ENCODE assay signal across 17 cellular contexts in the genomic region with DNA sequence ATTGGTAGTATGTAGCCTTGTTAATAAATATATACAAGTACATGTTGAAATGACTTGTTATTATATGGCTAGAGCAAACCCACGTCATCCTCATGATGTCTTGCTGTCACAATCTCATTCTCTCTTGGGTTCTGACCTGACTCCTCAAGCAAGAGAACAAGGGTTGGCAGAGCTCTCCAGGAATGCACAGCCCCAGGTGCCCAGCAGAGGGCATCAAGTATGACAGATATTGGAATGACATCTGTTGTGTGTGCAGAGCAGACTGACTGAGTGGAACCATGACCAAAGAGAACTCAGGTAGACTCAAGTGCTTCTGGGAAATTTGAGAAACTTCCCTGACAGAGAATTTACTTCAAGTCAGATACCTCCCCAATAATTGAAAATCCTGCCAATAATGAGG.
DNase-seq lines count a peak whose midpoint lies in the region; ATAC-seq and TF ChIP-seq lines count a peak whose summit lies in the region.
"Had no signal": no experiment of that assay in that cellular context is flagged by ENCODE, and none has a peak within 500 bp of the region (broad histone marks: within the 10 kb centered on the region; RNA-seq: fewer than 3 reads in every experiment).

No MANE protein-coding gene starts in this region.

- no peak overlapping the region for H3K27ac Mint-ChIP-seq in GM23338
- H3K27ac Mint-ChIP-seq in activated CD4-positive, alpha-beta T cell treated with anti-CD3 and anti-CD28 coated beads, Interleukin-2, amount 10 ng/mL, durations not matched to agents 24 days and 14 days, result no peak overlapping the region
- H3K27ac Mint-ChIP-seq: naive thymus-derived CD4-positive, alpha-beta T cell had no signal

- H2AFZ ChIP-seq in GM23338, result no peak overlapping the region
- no peak overlapping the region for H2AFZ ChIP-seq in parathyroid adenoma

- no peaks in the 10 kb centered on the region for H3K9me3 Mint-ChIP-seq in GM23338
- no peaks in the 10 kb centered on the region for H3K9me3 Mint-ChIP-seq in activated CD4-positive, alpha-beta T cell treated with anti-CD3 and anti-CD28 coated beads, Interleukin-2, amount 10 ng/mL, durations not matched to agents 24 days and 14 days

- no peaks in the 10 kb centered on the region for H4K20me1 ChIP-seq in GM23338 (replicated peaks; ENCODE audit: insufficient read depth)

- no peaks in the 10 kb centered on the region for H3K36me3 Mint-ChIP-seq in GM23338 (ENCODE audit: low read depth)
- no peaks in the 10 kb centered on the region for H3K36me3 Mint-ChIP-seq in activated CD4-positive, alpha-beta T cell treated with anti-CD3 and anti-CD28 coated beads, Interleukin-2, amount 10 ng/mL, durations not matched to agents 24 days and 14 days (ENCODE audit: low read depth)
- H3K36me3 Mint-ChIP-seq: naive thymus-derived CD4-positive, alpha-beta T cell had no signal

- H3K79me2 ChIP-seq in GM23338 (replicated peaks; ENCODE audit: insufficient read depth) (no peaks in the 10 kb centered on the region), parathyroid adenoma (no peaks in the 10 kb centered on the region)

- no peaks in the 10 kb centered on the region for H3K4me1 ChIP-seq in GM23338 (ENCODE audit: insufficient read depth)
- peaks cover 18% of the 10 kb centered on the region for H3K4me1 ChIP-seq in parathyroid adenoma
- H3K4me1 ChIP-seq: heart right ventricle, uterus had no signal

- ATAC-seq in GM23338 (peak; percentile 68), HG02840 (IDR thresholded peaks at IDR 0.05; ENCODE audit: low FRiP score, unreplicated experiment) (no peak)
- ATAC-seq: heart right ventricle; naive thymus-derived CD4-positive, alpha-beta T cell; right cardiac atrium had no signal

- H3K4me3 ChIP-seq in GM23338 (no peak overlapping the region), parathyroid adenoma (ENCODE audit: low read depth, low read length) (no peak overlapping the region)
- H3K4me3 ChIP-seq: coronary artery, heart right ventricle, uterus had no signal

- H3K27ac ChIP-seq in GM23338 (ENCODE audit: low read depth) (no peak overlapping the region), parathyroid adenoma (no peak overlapping the region)
- H3K27ac ChIP-seq: coronary artery, heart right ventricle, uterus had no signal

- H3K4me2 ChIP-seq in GM23338 (no peak overlapping the region), parathyroid adenoma (ENCODE audit: low read length) (no peak overlapping the region)

- no peaks in the 10 kb centered on the region for H3K36me3 ChIP-seq in GM23338 (ENCODE audit: insufficient read depth)
- H3K36me3 ChIP-seq in parathyroid adenoma (ENCODE audit: control insufficient read depth, insufficient read depth, low read length), result no peaks in the 10 kb centered on the region
- H3K36me3 ChIP-seq: heart right ventricle, uterus had no signal

- H3K27me3 ChIP-seq in GM23338 (ENCODE audit: insufficient read depth), result no peaks in the 10 kb centered on the region
- H3K27me3 ChIP-seq in parathyroid adenoma (ENCODE audit: control insufficient read depth, insufficient read depth, low read length), result no peaks in the 10 kb centered on the region
- H3K27me3 ChIP-seq: uterus had no signal

- peak; percentile 6 for DNase-seq in activated CD4-positive, alpha-beta T cell treated with anti-CD3 and anti-CD28 coated beads for 48 hours
- no peak for DNase-seq in activated CD4-positive, alpha-beta T cell treated with anti-CD3 and anti-CD28 coated beads for 1 hour
- DNase-seq in GM23338 (ENCODE audit: low spot score) (peak; percentile 44), OCI-M1 (lab: John Stamatoyannopoulos, UW) (peak; percentile 2), T-helper 9 cell (no peak)
- no peak for DNase-seq in activated CD4-positive, alpha-beta T cell treated with anti-CD3 and anti-CD28 coated beads, Interleukin-2, amount 10 ng/mL, durations not matched to agents 24 days and 14 days
- DNase-seq: amygdala; heart right ventricle; naive thymus-derived CD4-positive, alpha-beta T cell; NCI-H1105 treated with DMSO at 0.1 percent for 48 hours; NCI-H510A; stimulated activated naive CD4-positive, alpha-beta T cell; uterus had no signal

- H3K4me3 Mint-ChIP-seq in GM23338, result no peak overlapping the region
- no peak overlapping the region for H3K4me3 Mint-ChIP-seq in activated CD4-positive, alpha-beta T cell treated with anti-CD3 and anti-CD28 coated beads, Interleukin-2, amount 10 ng/mL, durations not matched to agents 24 days and 14 days
- H3K4me3 Mint-ChIP-seq: naive thymus-derived CD4-positive, alpha-beta T cell had no signal

- no peak overlapping the region for H3K9ac ChIP-seq in parathyroid adenoma

- peaks cover 5% of the 10 kb centered on the region; the same call in 1 of the 2 replicates for H3K9me2 ChIP-seq in GM23338 (ENCODE audit: insufficient read depth)

- no peaks in the 10 kb centered on the region for H3K4me1 Mint-ChIP-seq in GM23338
- H3K4me1 Mint-ChIP-seq in activated CD4-positive, alpha-beta T cell treated with anti-CD3 and anti-CD28 coated beads, Interleukin-2, amount 10 ng/mL, durations not matched to agents 24 days and 14 days, result no peaks in the 10 kb centered on the region
- H3K4me1 Mint-ChIP-seq: naive thymus-derived CD4-positive, alpha-beta T cell had no signal

- H3K9me3 ChIP-seq in parathyroid adenoma (ENCODE audit: control insufficient read depth, low read length), result no peaks in the 10 kb centered on the region
- H3K9me3 ChIP-seq: heart right ventricle, uterus had no signal

- peaks cover 8% of the 10 kb centered on the region for H3K27me3 Mint-ChIP-seq in GM23338 (ENCODE audit: insufficient read depth, low read depth, poor library complexity)
- H3K27me3 Mint-ChIP-seq in activated CD4-positive, alpha-beta T cell treated with anti-CD3 and anti-CD28 coated beads, Interleukin-2, amount 10 ng/mL, durations not matched to agents 24 days and 14 days, result no peaks in the 10 kb centered on the region

- peak; percentile 56 to 59 for TF ChIP-seq CTCF in GM23338 (conservative IDR thresholded peaks at IDR 0.05; ENCODE audit: low read depth in 2 of 2)
- peak; percentile 44 for TF ChIP-seq CTCF in parathyroid adenoma (IDR thresholded peaks at IDR 0.05)

- intact Hi-C loops in activated CD4-positive, alpha-beta T cell treated with anti-CD3 and anti-CD28 coated beads, Interleukin-2, amount 10 ng/mL, durations not matched to agents 24 days and 14 days (cut with micrococcal nuclease), result no loop called here

- H3F3A ChIP-seq in GM23338 (replicated peaks; ENCODE audit: low read depth), result no peaks in the 10 kb centered on the region

TF ChIP-seq in GM23338, 12 proteins besides CTCF, POLR2A, EP300 and RAD21 (continues in another document):
- TF ChIP-seq, protein P1, sequence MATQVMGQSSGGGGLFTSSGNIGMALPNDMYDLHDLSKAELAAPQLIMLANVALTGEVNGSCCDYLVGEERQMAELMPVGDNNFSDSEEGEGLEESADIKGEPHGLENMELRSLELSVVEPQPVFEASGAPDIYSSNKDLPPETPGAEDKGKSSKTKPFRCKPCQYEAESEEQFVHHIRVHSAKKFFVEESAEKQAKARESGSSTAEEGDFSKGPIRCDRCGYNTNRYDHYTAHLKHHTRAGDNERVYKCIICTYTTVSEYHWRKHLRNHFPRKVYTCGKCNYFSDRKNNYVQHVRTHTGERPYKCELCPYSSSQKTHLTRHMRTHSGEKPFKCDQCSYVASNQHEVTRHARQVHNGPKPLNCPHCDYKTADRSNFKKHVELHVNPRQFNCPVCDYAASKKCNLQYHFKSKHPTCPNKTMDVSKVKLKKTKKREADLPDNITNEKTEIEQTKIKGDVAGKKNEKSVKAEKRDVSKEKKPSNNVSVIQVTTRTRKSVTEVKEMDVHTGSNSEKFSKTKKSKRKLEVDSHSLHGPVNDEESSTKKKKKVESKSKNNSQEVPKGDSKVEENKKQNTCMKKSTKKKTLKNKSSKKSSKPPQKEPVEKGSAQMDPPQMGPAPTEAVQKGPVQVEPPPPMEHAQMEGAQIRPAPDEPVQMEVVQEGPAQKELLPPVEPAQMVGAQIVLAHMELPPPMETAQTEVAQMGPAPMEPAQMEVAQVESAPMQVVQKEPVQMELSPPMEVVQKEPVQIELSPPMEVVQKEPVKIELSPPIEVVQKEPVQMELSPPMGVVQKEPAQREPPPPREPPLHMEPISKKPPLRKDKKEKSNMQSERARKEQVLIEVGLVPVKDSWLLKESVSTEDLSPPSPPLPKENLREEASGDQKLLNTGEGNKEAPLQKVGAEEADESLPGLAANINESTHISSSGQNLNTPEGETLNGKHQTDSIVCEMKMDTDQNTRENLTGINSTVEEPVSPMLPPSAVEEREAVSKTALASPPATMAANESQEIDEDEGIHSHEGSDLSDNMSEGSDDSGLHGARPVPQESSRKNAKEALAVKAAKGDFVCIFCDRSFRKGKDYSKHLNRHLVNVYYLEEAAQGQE (IDR thresholded peaks at IDR 0.05; ENCODE audit: unreplicated experiment), result no peak

Comparison
In these comparisons a context has a peak if more than half of its experiments do, and no peak if none do; other contexts are left out.
1. DNase-seq: peak in activated CD4-positive, alpha-beta T cell treated with anti-CD3 and anti-CD28 coated beads for 48 hours (single experiment), GM23338 (single experiment) and OCI-M1 (single experiment); none in activated CD4-positive, alpha-beta T cell treated with anti-CD3 and anti-CD28 coated beads for 1 hour (single experiment), activated CD4-positive, alpha-beta T cell treated with anti-CD3 and anti-CD28 coated beads, Interleukin-2, amount 10 ng/mL, durations not matched to agents 24 days and 14 days (single experiment) and T-helper 9 cell (single experiment).